16 cellular contexts compared by ENCODE assay signal in genomic region chr6:2562721-2563120, GRCh38.
DNase-seq lines count a peak whose midpoint lies in the region; ATAC-seq and TF ChIP-seq lines count a peak whose summit lies in the region.
"Had no signal": no experiment of that assay in that cellular context is flagged by ENCODE, and none has a peak within 500 bp of the region (broad histone marks: within the 10 kb centered on the region; RNA-seq: fewer than 3 reads in every experiment).

No MANE protein-coding gene starts in this region.

- H3K27me3 ChIP-seq in right atrium auricular region: no peaks in the 10 kb centered on the region
- H3K27me3 ChIP-seq: MG63 had no signal

- peaks cover 2% of the 10 kb centered on the region for H3K27me3 Mint-ChIP-seq in glutamatergic neuron (ENCODE audit: unreplicated experiment)

- H3K4me3 ChIP-seq in right atrium auricular region: no peak overlapping the region
- H3K4me3 ChIP-seq: A549, MG63 had no signal

- H3K9me3 Mint-ChIP-seq in glutamatergic neuron (ENCODE audit: unreplicated experiment): peaks cover 4% of the 10 kb centered on the region

- no peak overlapping the region for H3K27ac Mint-ChIP-seq in glutamatergic neuron (ENCODE audit: unreplicated experiment)
- H3K27ac Mint-ChIP-seq: CD14-positive monocyte had no signal

- H3K4me1 ChIP-seq in right atrium auricular region: peaks cover 0 to 12% of the 10 kb centered on the region in 2 donors
- H3K4me1 ChIP-seq: A549 had no signal

- TF ChIP-seq CTCF in right atrium auricular region (IDR thresholded peaks at IDR 0.05): no peak
- no peak for TF ChIP-seq CTCF in glutamatergic neuron (IDR thresholded peaks at IDR 0.05; ENCODE audit: partially characterized antibody, unreplicated experiment)

- H3K36me3 Mint-ChIP-seq in glutamatergic neuron (ENCODE audit: unreplicated experiment): no peaks in the 10 kb centered on the region
- H3K36me3 Mint-ChIP-seq: CD14-positive monocyte had no signal

- no peak overlapping the region for H3K27ac ChIP-seq in right atrium auricular region
- H3K27ac ChIP-seq: A549 had no signal

- peaks cover 13% of the 10 kb centered on the region for H3K4me1 Mint-ChIP-seq in glutamatergic neuron (ENCODE audit: low read depth, unreplicated experiment)

- H3K36me3 ChIP-seq in right atrium auricular region: no peaks in the 10 kb centered on the region
- H3K36me3 ChIP-seq: MG63 had no signal

- no peaks in the 10 kb centered on the region for H3K9me3 ChIP-seq in right atrium auricular region
- H3K9me3 ChIP-seq: A549, MG63 had no signal

- no peak for DNase-seq in Right ventricle myocardium superior
- DNase-seq in right atrium auricular region (ENCODE audit: low spot score): no peak
- peak; percentile 33 for DNase-seq in glutamatergic neuron
- DNase-seq in left kidney (ENCODE audit: low read depth, low spot score): peak; percentile 46
- no peak for DNase-seq in A172 (ENCODE audit: low spot score)
- no peak for DNase-seq in GM19238 (ENCODE audit: insufficient read length, low spot score)
- no peak for DNase-seq in stimulated activated CD4-positive, alpha-beta T cell treated with anti-CD3 and anti-CD28 coated beads, Interleukin-4, amount 100 ng/mL, for 24 hours
- DNase-seq: DMS 273 treated with DMSO at 0.1 percent for 48 hours, MG63, NCI-H1105 treated with DMSO at 0.1 percent for 48 hours, NCI-H1694 treated with DMSO at 0.1 percent for 48 hours, NCI-H2107, NCI-H748 treated with DMSO at 0.1 percent for 48 hours had no signal

- intact Hi-C loops in Right ventricle myocardium superior (cut with DNase I): no loop called here

- ATAC-seq in Right ventricle myocardium superior (ENCODE audit: poor library complexity) (peak; percentile 83), GM18909 (IDR thresholded peaks at IDR 0.05; ENCODE audit: poor library complexity, unreplicated experiment) (no peak)
- ATAC-seq: A549 had no signal

- H3K4me3 Mint-ChIP-seq in glutamatergic neuron (ENCODE audit: unreplicated experiment): no peak overlapping the region
- H3K4me3 Mint-ChIP-seq: CD14-positive monocyte had no signal

Comparison
In these comparisons a context has a peak if more than half of its experiments do, and no peak if none do; other contexts are left out.
1. DNase-seq: peak in glutamatergic neuron (single experiment) and left kidney (single experiment); none in Right ventricle myocardium superior (single experiment), right atrium auricular region (single experiment), A172 (single experiment), GM19238 (single experiment) and stimulated activated CD4-positive, alpha-beta T cell treated with anti-CD3 and anti-CD28 coated beads, Interleukin-4, amount 100 ng/mL, for 24 hours (single experiment).